1 cellular context compared by ENCODE assay signal in genomic region chr16:1981972-1982574, GRCh38.
TF ChIP-seq lines count a peak whose summit lies in the region.

No MANE protein-coding gene starts in this region.

TF ChIP-seq in H1, 55 proteins besides CTCF, POLR2A, EP300 and RAD21:
- TF ChIP-seq CHD1 (IDR thresholded peaks at IDR 0.05; ENCODE audit: low read depth, low read length) (no peak), TCF12 (IDR thresholded peaks at IDR 0.05; ENCODE audit: low read depth, low read length) (no peak), ATF2 (IDR thresholded peaks at IDR 0.05; ENCODE audit: low read length) (no peak), PHF8 (conservative IDR thresholded peaks at IDR 0.05; ENCODE audit: low read depth, low read length) (no peak), TEAD4 (IDR thresholded peaks at IDR 0.05; ENCODE audit: low read depth, low read length) (no peak), TAF7 (optimal IDR thresholded peaks at IDR 0.05; ENCODE audit: borderline replicate concordance, low read depth, low read length) (no peak), TAF1 (IDR thresholded peaks at IDR 0.05; ENCODE audit: low read depth, low read length) (no peak), CHD2 (IDR thresholded peaks at IDR 0.05; ENCODE audit: low read length) (no peak), NANOG (IDR thresholded peaks at IDR 0.05; ENCODE audit: insufficient read depth, low read depth, low read length, poor library complexity, severe bottlenecking) (no peak)
